In genomic region chr20:48307277-48307676, GRCh38 we compare ENCODE assay signal across 10 cellular contexts.
"Had no signal": no experiment of that assay in that cellular context is flagged by ENCODE, and none has a peak within 500 bp of the region (broad histone marks: within the 10 kb centered on the region; RNA-seq: fewer than 3 reads in every experiment).

No MANE protein-coding gene starts in this region.

- DNase-seq: GM23248, H7, H9, HCEC 1CT, HFFc6 had no signal

- H3K4me2 ChIP-seq: GM23338 had no signal

- FAIRE-seq: H1, H54 had no signal

- H3K4me1 ChIP-seq: HAP-1 had no signal

- H3K9me3 ChIP-seq: HAP-1 had no signal

- H3K27ac ChIP-seq: GM23248 had no signal

- ATAC-seq: GM23338, HCT116 had no signal

- H3K36me3 ChIP-seq: HAP-1 had no signal

- H3K4me3 ChIP-seq: GM23248, GM23338, HAP-1 had no signal

- H3K9ac ChIP-seq: GM23248 had no signal
